In the genomic region with DNA sequence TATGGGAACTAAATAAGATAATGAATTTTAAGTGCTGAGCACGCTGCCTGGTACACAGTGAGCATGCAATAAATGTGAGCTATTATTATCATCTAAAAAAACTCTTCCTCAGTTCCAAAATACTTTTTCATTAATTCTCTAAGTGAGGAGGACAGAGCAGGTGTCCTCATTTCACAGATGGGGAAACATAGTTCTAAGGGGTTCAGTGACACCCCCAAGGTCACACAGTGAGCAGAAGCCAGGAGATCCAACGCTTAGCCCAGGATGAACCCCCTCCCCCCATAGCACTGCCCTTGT, we compare ENCODE assay signal across 12 cellular contexts. TPM values are rescaled to one million over a fixed set of nuclear protein-coding genes. Genes with fewer than 3 reads are reported as not detected.
DNase-seq lines count a peak whose midpoint lies in the region; ATAC-seq and TF ChIP-seq lines count a peak whose summit lies in the region.
"Had no signal": no experiment of that assay in that cellular context is flagged by ENCODE, and none has a peak within 500 bp of the region (broad histone marks: within the 10 kb centered on the region; RNA-seq: fewer than 3 reads in every experiment).

No MANE protein-coding gene starts in this region.

- H3K4me1 ChIP-seq in PC-9 (replicated peaks; ENCODE audit: insufficient read depth) (peaks cover 17% of the 10 kb centered on the region), esophagus squamous epithelium (peaks cover 20 to 56% (median 40%) of the 10 kb centered on the region in 3 donors), upper lobe of left lung (peaks cover 9 to 24% (median 13%) of the 10 kb centered on the region in 4 donors)

- no peak for DNase-seq in activated naive CD4-positive, alpha-beta T cell treated with anti-CD3 and anti-CD28 coated beads, Interleukin-2, amount 10 ng/mL, durations not matched to agents 7 days and 5 days
- DNase-seq in PC-9 (no peak), esophagus squamous epithelium (lab: John Stamatoyannopoulos, UW) (no peak), upper lobe of left lung (no peak), MCF 10A (ENCODE audit: unreplicated experiment) (no peak)
- no peak for DNase-seq in effector CD4-positive, alpha-beta T cell
- DNase-seq: NCI-H1105 treated with DMSO at 0.1 percent for 48 hours had no signal

- H3K27me3 Mint-ChIP-seq in activated naive CD4-positive, alpha-beta T cell treated with anti-CD3 and anti-CD28 coated beads, Interleukin-2, amount 50 U/mL, for 24 hours, result no peaks in the 10 kb centered on the region
- H3K27me3 Mint-ChIP-seq in activated naive CD4-positive, alpha-beta T cell treated with anti-CD3 and anti-CD28 coated beads, Interleukin-2, amount 10 ng/mL, durations not matched to agents 7 days and 5 days, result peaks cover 4% of the 10 kb centered on the region
- no peaks in the 10 kb centered on the region for H3K27me3 Mint-ChIP-seq in MCF 10A (ENCODE audit: insufficient read depth, unreplicated experiment)

- ATAC-seq in upper lobe of left lung (ENCODE audit: low FRiP score in 2 of 2) (no peak), HG02840 (IDR thresholded peaks at IDR 0.05; ENCODE audit: low FRiP score, unreplicated experiment) (no peak)

- peak overlapping the region; percentile 37 for H3K4me2 ChIP-seq in PC-9

- H3K9me2 ChIP-seq in PC-9 (ENCODE audit: insufficient read depth), result no peaks in the 10 kb centered on the region

- no peaks in the 10 kb centered on the region for H3K79me2 ChIP-seq in PC-9 (ENCODE audit: low read depth)

- H3K36me3 ChIP-seq in PC-9 (ENCODE audit: low read depth) (no peaks in the 10 kb centered on the region), esophagus squamous epithelium (no peaks in the 10 kb centered on the region), upper lobe of left lung (no peaks in the 10 kb centered on the region)
- H3K36me3 ChIP-seq: thyroid gland had no signal

- peaks cover 15% of the 10 kb centered on the region for H3K4me1 Mint-ChIP-seq in activated naive CD4-positive, alpha-beta T cell treated with anti-CD3 and anti-CD28 coated beads, Interleukin-2, amount 50 U/mL, for 24 hours
- peaks cover 16% of the 10 kb centered on the region for H3K4me1 Mint-ChIP-seq in activated naive CD4-positive, alpha-beta T cell treated with anti-CD3 and anti-CD28 coated beads, Interleukin-2, amount 10 ng/mL, durations not matched to agents 7 days and 5 days
- H3K4me1 Mint-ChIP-seq in MCF 10A (ENCODE audit: insufficient read depth, unreplicated experiment), result peaks cover 4% of the 10 kb centered on the region
- H3K4me1 Mint-ChIP-seq: endodermal cell had no signal

- peaks cover 29% of the 10 kb centered on the region for H3F3A ChIP-seq in PC-9 (ENCODE audit: insufficient read depth, low read depth)

- H3K27me3 ChIP-seq in PC-9 (ENCODE audit: insufficient read depth, low read depth) (no peaks in the 10 kb centered on the region), esophagus squamous epithelium (no peaks in the 10 kb centered on the region), upper lobe of left lung (no peaks in the 10 kb centered on the region)
- H3K27me3 ChIP-seq: thyroid gland had no signal

- TF ChIP-seq EP300 in upper lobe of left lung (IDR thresholded peaks at IDR 0.05), result no peak

- POLR2A ChIA-PET in PC-9 (lab: Charles Lee; ENCODE audit: unreplicated experiment), result no interaction called here
- POLR2A ChIA-PET in MCF 10A (lab: Yijun Ruan, JAX), result interaction anchor here (0.6 to 2.1 kb wide), 4 partner anchors 14 to 37 kb away, joined by 3 to 7 read pairs (median 4); no protein-coding TSS in a partner anchor

- H2AFZ ChIP-seq in PC-9, result no peak overlapping the region

- CTCF ChIA-PET in activated naive CD4-positive, alpha-beta T cell treated with anti-CD3 and anti-CD28 coated beads, Interleukin-2, amount 10 ng/mL, durations not matched to agents 7 days and 5 days (lab: Charles Lee), result interaction anchor here (0.5 to 4.9 kb wide), 10 partner anchors 13 to 144 kb away, joined by 3 to 60 read pairs (median 12); no protein-coding TSS in a partner anchor
- CTCF ChIA-PET in PC-9 (lab: Charles Lee), result no interaction called here
- CTCF ChIA-PET in MCF 10A (lab: Yijun Ruan, JAX), result interaction anchor here (0.7 to 2.7 kb wide), 16 partner anchors 12 to 262 kb away, joined by 3 to 16 read pairs (median 4); no protein-coding TSS in a partner anchor

- no peaks in the 10 kb centered on the region for H3K36me3 Mint-ChIP-seq in activated naive CD4-positive, alpha-beta T cell treated with anti-CD3 and anti-CD28 coated beads, Interleukin-2, amount 50 U/mL, for 24 hours
- no peaks in the 10 kb centered on the region for H3K36me3 Mint-ChIP-seq in activated naive CD4-positive, alpha-beta T cell treated with anti-CD3 and anti-CD28 coated beads, Interleukin-2, amount 10 ng/mL, durations not matched to agents 7 days and 5 days
- peaks cover 3% of the 10 kb centered on the region for H3K36me3 Mint-ChIP-seq in MCF 10A (ENCODE audit: insufficient read depth, unreplicated experiment)
- H3K36me3 Mint-ChIP-seq: CD8-positive, alpha-beta T cell had no signal

- peak overlapping the region; percentile 41 for H3K27ac ChIP-seq in PC-9
- peak overlapping the region; percentile 82 to 89 (median 86) for H3K27ac ChIP-seq in esophagus squamous epithelium
- peak overlapping the region; percentile 62 to 83 (median 72) for H3K27ac ChIP-seq in upper lobe of left lung
- H3K27ac ChIP-seq: thyroid gland had no signal

- H3K4me3 ChIP-seq in PC-9 (no peak overlapping the region), esophagus squamous epithelium (no peak overlapping the region), upper lobe of left lung (no peak overlapping the region)
- H3K4me3 ChIP-seq: thyroid gland had no signal

- 73 to 82% methylated on average over 2 of the region's 2 CpGs for WGBS in esophagus squamous epithelium, 2 donors
- WGBS in upper lobe of left lung, 2 donors, result 80% methylated on average over 2 of the region's 2 CpGs

- no peak for TF ChIP-seq CTCF in PC-9 (conservative IDR thresholded peaks at IDR 0.05)
- no peak for TF ChIP-seq CTCF in esophagus squamous epithelium (IDR thresholded peaks at IDR 0.05)
- no peak for TF ChIP-seq CTCF in upper lobe of left lung (IDR thresholded peaks at IDR 0.05)
- TF ChIP-seq CTCF in MCF 10A (IDR thresholded peaks at IDR 0.05; ENCODE audit: unreplicated experiment), result no peak

- intact Hi-C loops in PC-9 (cut with micrococcal nuclease; ENCODE audit: unreplicated experiment), result loop anchor here (1.0 to 10.0 kb wide), 3 partner anchors 39 to 307 kb away; a partner anchor contains a TSS
- intact Hi-C loops in esophagus squamous epithelium (cut with DNase I), result no loop called here
- intact Hi-C loops in MCF 10A (cut with micrococcal nuclease), result loop anchor here (1.0 kb wide), 4 partner anchors 17 to 204 kb away; a partner anchor contains a TSS

- peak overlapping the region; percentile 66 for H3K4me3 Mint-ChIP-seq in activated naive CD4-positive, alpha-beta T cell treated with anti-CD3 and anti-CD28 coated beads, Interleukin-2, amount 50 U/mL, for 24 hours
- no peak overlapping the region for H3K4me3 Mint-ChIP-seq in activated naive CD4-positive, alpha-beta T cell treated with anti-CD3 and anti-CD28 coated beads, Interleukin-2, amount 10 ng/mL, durations not matched to agents 7 days and 5 days
- H3K4me3 Mint-ChIP-seq in MCF 10A (ENCODE audit: unreplicated experiment), result no peak overlapping the region

- no peak overlapping the region for H3K27ac Mint-ChIP-seq in activated naive CD4-positive, alpha-beta T cell treated with anti-CD3 and anti-CD28 coated beads, Interleukin-2, amount 50 U/mL, for 24 hours
- H3K27ac Mint-ChIP-seq in activated naive CD4-positive, alpha-beta T cell treated with anti-CD3 and anti-CD28 coated beads, Interleukin-2, amount 10 ng/mL, durations not matched to agents 7 days and 5 days, result no peak overlapping the region
- no peak overlapping the region for H3K27ac Mint-ChIP-seq in MCF 10A (ENCODE audit: low read depth, unreplicated experiment)

- TF ChIP-seq POLR2A in esophagus squamous epithelium (IDR thresholded peaks at IDR 0.05) (no peak), upper lobe of left lung (IDR thresholded peaks at IDR 0.05) (no peak)

- H3K9me3 ChIP-seq in PC-9 (ENCODE audit: insufficient read depth, low read depth), result no peaks in the 10 kb centered on the region
- no peaks in the 10 kb centered on the region for H3K9me3 ChIP-seq in esophagus squamous epithelium
- H3K9me3 ChIP-seq in upper lobe of left lung, result no peaks in the 10 kb centered on the region
- H3K9me3 ChIP-seq: thyroid gland had no signal

- H3K9me3 Mint-ChIP-seq in activated naive CD4-positive, alpha-beta T cell treated with anti-CD3 and anti-CD28 coated beads, Interleukin-2, amount 50 U/mL, for 24 hours, result no peaks in the 10 kb centered on the region
- H3K9me3 Mint-ChIP-seq in activated naive CD4-positive, alpha-beta T cell treated with anti-CD3 and anti-CD28 coated beads, Interleukin-2, amount 10 ng/mL, durations not matched to agents 7 days and 5 days, result no peaks in the 10 kb centered on the region
- H3K9me3 Mint-ChIP-seq in MCF 10A (ENCODE audit: unreplicated experiment), result no peaks in the 10 kb centered on the region
- H3K9me3 Mint-ChIP-seq: CD8-positive, alpha-beta T cell; endodermal cell had no signal

- no peaks in the 10 kb centered on the region for H4K20me1 ChIP-seq in PC-9 (ENCODE audit: insufficient read depth)

- BruUV-seq in PC-9 (replicated peaks; lab: Mats Ljungman, UMichigan), result no TSS peak
- no TSS peak for BruUV-seq in MCF 10A (replicated peaks; lab: Mats Ljungman, UMichigan)

RNA-seq across cellular contexts. Expression of a gene that starts 6.8 kb away (rescaled TPM):
- total RNA-seq in PC-9 (2021), result 22.6 and 34.3 TPM in 2 replicates
- 10 to 100 TPM; 14.9 to 33.4 (median 23.9) TPM for total RNA-seq in esophagus squamous epithelium
- 10 to 100 TPM; 20.4 to 38.2 (median 28.9) TPM for total RNA-seq in upper lobe of left lung
- total RNA-seq in MCF 10A (2022), result 66.1 and 86.7 TPM in 2 replicates

RNA-seq across cellular contexts. Expression of a gene that starts 18.1 kb away (rescaled TPM):
- total RNA-seq in PC-9 (2021), result 177 and 243 TPM in 2 replicates
- 100 to 1,000 TPM; 310 to 700 (median 514) TPM for total RNA-seq in esophagus squamous epithelium
- total RNA-seq in upper lobe of left lung, result 100 to 1,000 TPM in 5 of 6 donors, 10 to 100 TPM in 1; 55.5 to 184 (median 137) TPM
- total RNA-seq in MCF 10A (2022), result 235 and 248 TPM in 2 replicates

RNA-seq across cellular contexts. Expression of a gene that starts 37.9 kb away (rescaled TPM):
- total RNA-seq in PC-9 (2021) (25.4 and 27.0 TPM in 2 replicates), esophagus squamous epithelium (10 to 100 TPM; 12.4 to 44.8 (median 24.7) TPM), upper lobe of left lung (10 to 100 TPM; 19.5 to 30.4 (median 28.1) TPM), MCF 10A (2022) (56.5 and 62.3 TPM in 2 replicates)

RNA-seq across cellular contexts. Expression of a gene that starts 38.1 kb away (rescaled TPM):
- total RNA-seq in PC-9 (2021), result 29.1 and 29.6 TPM in 2 replicates
- total RNA-seq in esophagus squamous epithelium, result 10 to 100 TPM; 17.0 to 36.9 (median 28.2) TPM
- 10 to 100 TPM; 40.0 to 84.7 (median 60.1) TPM for total RNA-seq in upper lobe of left lung
- total RNA-seq in MCF 10A (2022), result 44.9 and 48.0 TPM in 2 replicates
